8 cellular contexts compared by ENCODE assay signal in the genomic region with DNA sequence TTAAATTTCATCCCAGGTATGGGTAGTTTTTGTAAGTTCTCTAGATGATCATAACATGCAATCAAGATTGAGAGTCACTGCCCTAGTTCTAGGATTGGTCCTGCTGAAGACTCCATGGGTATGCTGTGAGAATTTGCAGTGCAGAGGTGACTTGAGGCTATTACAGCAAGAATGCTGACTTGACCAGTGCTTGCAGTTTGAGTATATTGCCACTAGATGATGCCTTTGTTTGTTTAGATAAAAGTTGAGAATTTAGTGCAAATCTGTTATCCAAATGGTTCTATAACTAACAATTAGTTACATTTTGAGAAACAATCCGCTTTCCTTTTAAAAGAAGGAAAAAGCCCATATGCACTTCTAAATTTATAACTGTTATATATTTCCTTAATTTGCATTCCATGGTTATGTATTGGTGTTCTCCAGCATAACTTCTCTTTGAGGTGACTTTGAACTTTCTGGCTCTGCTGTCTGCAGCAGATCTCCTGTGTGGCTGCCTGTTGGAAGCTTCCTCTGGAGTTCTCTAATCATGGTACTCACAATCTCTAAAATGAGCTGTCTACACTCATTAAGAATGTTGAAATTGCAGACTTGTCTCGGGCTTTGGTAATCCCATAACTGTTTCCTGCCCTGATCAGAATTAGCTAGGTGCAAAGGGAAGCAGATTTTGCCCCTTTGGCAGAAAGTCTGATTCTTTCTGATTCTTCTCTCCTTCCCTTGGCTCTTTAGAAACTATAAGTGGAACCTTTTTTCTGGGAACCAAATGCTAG. TPM values are rescaled to one million over a fixed set of nuclear protein-coding genes. Genes with fewer than 3 reads are reported as not detected.
A peak's percentile ranks its signal among the peaks of the same experiment; 100 is the strongest.
DNase-seq lines count a peak whose midpoint lies in the region; ATAC-seq, FAIRE-seq and TF ChIP-seq lines count a peak whose summit lies in the region.

No MANE protein-coding gene starts in this region.

- peaks cover 0 to 18% of the 10 kb centered on the region in 2 experiments for H3K36me3 ChIP-seq in endothelial cell of umbilical vein (ENCODE audit: control insufficient read depth in 2 of 2, extremely low read depth in 1 of 2, insufficient read depth in 2 of 2, low read length in 2 of 2)
- no peaks in the 10 kb centered on the region for H3K36me3 ChIP-seq in suprapubic skin

- H3K27me3 ChIP-seq in endothelial cell of umbilical vein (ENCODE audit: control insufficient read depth in 2 of 2, insufficient read depth in 2 of 2, low read length in 2 of 2) (no peaks in the 10 kb centered on the region), suprapubic skin (no peaks in the 10 kb centered on the region)

- POLR2A ChIA-PET in endothelial cell of umbilical vein (lab: Charles Lee) = no interaction called here

- H3K27ac Mint-ChIP-seq in activated naive CD4-positive, alpha-beta T cell treated with anti-CD3 and anti-CD28 coated beads, Interleukin-2, amount 10 ng/mL, durations not matched to agents 7 days and 5 days = peak overlapping the region; percentile 45

- no peaks in the 10 kb centered on the region for H3K4me1 Mint-ChIP-seq in activated naive CD4-positive, alpha-beta T cell treated with anti-CD3 and anti-CD28 coated beads, Interleukin-2, amount 10 ng/mL, durations not matched to agents 7 days and 5 days

- H3K4me3 ChIP-seq in endothelial cell of umbilical vein (replicated peaks in 1 of 3; ENCODE audit: insufficient read depth in 1 of 3, low read depth in 1 of 3, low read length in 3 of 3) = no peak overlapping the region
- no peak overlapping the region for H3K4me3 ChIP-seq in suprapubic skin

- H3K27ac ChIP-seq in endothelial cell of umbilical vein (ENCODE audit: insufficient read depth, low read depth, low read length) (no peak overlapping the region), suprapubic skin (no peak overlapping the region)

- H2AFZ ChIP-seq in endothelial cell of umbilical vein (ENCODE audit: low read depth, low read length) = no peak overlapping the region

- peak; percentile 64 for FAIRE-seq in endothelial cell of umbilical vein (lab: Jason Lieb, UNC)
- FAIRE-seq in GM12892 (lab: Jason Lieb, UNC) = no peak

- peak; percentile 38 to 60 for TF ChIP-seq CTCF in endothelial cell of umbilical vein (IDR thresholded peaks at IDR 0.05; ENCODE audit: extremely low read depth in 1 of 2, insufficient read depth in 1 of 2, low read depth in 1 of 2, low read length in 2 of 2)
- peak in 1 of 2 donors; percentile 25 for TF ChIP-seq CTCF in suprapubic skin (IDR thresholded peaks at IDR 0.05)

- ATAC-seq in HG02938 (IDR thresholded peaks at IDR 0.05; ENCODE audit: unreplicated experiment) = no peak

- WGBS in suprapubic skin = 77% methylated on average over 2 of the region's 2 CpGs

- H3K4me2 ChIP-seq in endothelial cell of umbilical vein (ENCODE audit: insufficient read depth, low read length) = no peak overlapping the region

- no peak overlapping the region for H3K4me3 Mint-ChIP-seq in activated naive CD4-positive, alpha-beta T cell treated with anti-CD3 and anti-CD28 coated beads, Interleukin-2, amount 10 ng/mL, durations not matched to agents 7 days and 5 days

- no TSS peak for BruUV-seq in endothelial cell of umbilical vein (replicated peaks; lab: Mats Ljungman, UMichigan)

- peaks cover 56% of the 10 kb centered on the region for H3K36me3 Mint-ChIP-seq in activated naive CD4-positive, alpha-beta T cell treated with anti-CD3 and anti-CD28 coated beads, Interleukin-2, amount 10 ng/mL, durations not matched to agents 7 days and 5 days

- TF ChIP-seq POLR2A in endothelial cell of umbilical vein (IDR thresholded peaks at IDR 0.05; ENCODE audit: low read depth, low read length) = no peak
- no peak for TF ChIP-seq POLR2A in suprapubic skin (IDR thresholded peaks at IDR 0.05)
- TF ChIP-seq POLR2A in GM12892 (IDR thresholded peaks at IDR 0.05; ENCODE audit: low read depth, low read length) = no peak

- H3K27me3 Mint-ChIP-seq in activated naive CD4-positive, alpha-beta T cell treated with anti-CD3 and anti-CD28 coated beads, Interleukin-2, amount 10 ng/mL, durations not matched to agents 7 days and 5 days = no peaks in the 10 kb centered on the region

- no peaks in the 10 kb centered on the region for H4K20me1 ChIP-seq in endothelial cell of umbilical vein (replicated peaks; ENCODE audit: control insufficient read depth, extremely low read depth, insufficient read depth, low read length)

- DNase-seq in activated naive CD4-positive, alpha-beta T cell treated with anti-CD3 and anti-CD28 coated beads, Interleukin-2, amount 10 ng/mL, durations not matched to agents 7 days and 5 days = no peak
- DNase-seq in activated naive CD4-positive, alpha-beta T cell (lab: John Stamatoyannopoulos, UW) = no peak
- DNase-seq in NCI-H1694 (lab: John Stamatoyannopoulos, UW) = peak; percentile 9
- DNase-seq in endothelial cell of umbilical vein (ENCODE audit: low read depth, low spot score) = peak; percentile 55
- DNase-seq in pulmonary artery endothelial cell (ENCODE audit: low read depth, low spot score) = peak; percentile 8
- no peak for DNase-seq in suprapubic skin (ENCODE audit: low spot score in 2 of 2)
- no peak for DNase-seq in GM12892 (ENCODE audit: insufficient read length)

- H3K9me1 ChIP-seq in endothelial cell of umbilical vein (replicated peaks; ENCODE audit: control insufficient read depth, extremely low read depth, insufficient read depth, low read length) = no peaks in the 10 kb centered on the region

- H3K79me2 ChIP-seq in endothelial cell of umbilical vein (ENCODE audit: control insufficient read depth, insufficient read depth, low read length) = peaks cover 16% of the 10 kb centered on the region

- dilution Hi-C loops in endothelial cell of umbilical vein (cut with MboI; ENCODE audit: extremely low pct_ligation_motif_present, low sequenced_read_pairs) = no loop called here

- H3K9me3 ChIP-seq in endothelial cell of umbilical vein (replicated peaks; ENCODE audit: control insufficient read depth, insufficient read depth, low read length) = no peaks in the 10 kb centered on the region
- H3K9me3 ChIP-seq in suprapubic skin = no peaks in the 10 kb centered on the region

- H3K4me1 ChIP-seq in endothelial cell of umbilical vein (ENCODE audit: control insufficient read depth, extremely low read depth, insufficient read depth, low read length) (no peaks in the 10 kb centered on the region), suprapubic skin (no peaks in the 10 kb centered on the region)

- H3K9me3 Mint-ChIP-seq in activated naive CD4-positive, alpha-beta T cell treated with anti-CD3 and anti-CD28 coated beads, Interleukin-2, amount 10 ng/mL, durations not matched to agents 7 days and 5 days = no peaks in the 10 kb centered on the region

- TF ChIP-seq EP300 in suprapubic skin (IDR thresholded peaks at IDR 0.05) = no peak

- no peak overlapping the region for H3K9ac ChIP-seq in endothelial cell of umbilical vein (replicated peaks; ENCODE audit: extremely low read depth, insufficient read depth, low read length)

- intact Hi-C loops in endothelial cell of umbilical vein (cut with micrococcal nuclease) = loop anchor here (1.0 kb wide), 1 partner anchor 132 kb away; no protein-coding TSS in a partner anchor

- CTCF ChIA-PET in activated naive CD4-positive, alpha-beta T cell treated with anti-CD3 and anti-CD28 coated beads, Interleukin-2, amount 10 ng/mL, durations not matched to agents 7 days and 5 days (lab: Charles Lee) = interaction anchor here (0.7 to 3.5 kb wide), 4 partner anchors 8 to 191 kb away, joined by 3 to 21 read pairs (median 4); no protein-coding TSS in a partner anchor
- CTCF ChIA-PET in endothelial cell of umbilical vein (lab: Charles Lee) = interaction anchor here (0.6 to 4.4 kb wide), 12 partner anchors 8 to 191 kb away, joined by 3 to 52 read pairs (median 4); no protein-coding TSS in a partner anchor

TF ChIP-seq in endothelial cell of umbilical vein, 7 proteins besides CTCF, POLR2A, EP300 and RAD21:
- TF ChIP-seq POLR2AphosphoS5 (IDR thresholded peaks at IDR 0.05; ENCODE audit: insufficient read depth, low read depth, low read length) (no peak), EZH2 (IDR thresholded peaks at IDR 0.05; ENCODE audit: borderline replicate concordance, low read depth, low read length, severe bottlenecking) (no peak), FOS (IDR thresholded peaks at IDR 0.05; ENCODE audit: borderline replicate concordance, insufficient read depth, low read length) (no peak), GATA2 (IDR thresholded peaks at IDR 0.05; ENCODE audit: insufficient read depth, insufficient read length, low read depth, low read length) (no peak)

RNA-seq across cellular contexts. Expression of a gene that starts 24.9 kb away (rescaled TPM):
- total RNA-seq in endothelial cell of umbilical vein (47.8 and 52.1 TPM in 2 replicates), pulmonary artery endothelial cell (28.6 and 49.0 TPM in 2 replicates), suprapubic skin (1 to 10 TPM; 1.8 to 3.2 (median 2.2) TPM)
- 13.5 and 19.1 TPM in 2 replicates for polyA plus RNA-seq in endothelial cell of umbilical vein
- polyA plus RNA-seq in endothelial cell of umbilical vein (2011; cell fraction: cytosol; rRNA removed) = 26.6 and 29.5 TPM in 2 replicates
- polyA plus RNA-seq in endothelial cell of umbilical vein (2011; cell fraction: nucleus; rRNA removed) = 22.8 and 40.1 TPM in 2 replicates
- polyA plus RNA-seq in endothelial cell of umbilical vein (2012) = 19.5 and 40.9 TPM in 2 replicates
- polyA minus RNA-seq in endothelial cell of umbilical vein = 15.3 and 28.2 TPM in 2 replicates
- 43.0 TPM for polyA minus RNA-seq in endothelial cell of umbilical vein (2011; cell fraction: cytosol; rRNA and poly(A)+ RNA removed)
- 18.0 and 20.4 TPM in 2 replicates for polyA minus RNA-seq in endothelial cell of umbilical vein (2011; cell fraction: nucleus; rRNA and poly(A)+ RNA removed)
- polyA plus RNA-seq in GM12892 (2012; ENCODE audit: missing spikeins) = 30.8 TPM

Comparison
In these comparisons a context has a peak if more than half of its experiments do, and no peak if none do; other contexts are left out.
1. DNase-seq: peak in NCI-H1694 (single experiment), endothelial cell of umbilical vein (single experiment) and pulmonary artery endothelial cell (single experiment); none in activated naive CD4-positive, alpha-beta T cell treated with anti-CD3 and anti-CD28 coated beads, Interleukin-2, amount 10 ng/mL, durations not matched to agents 7 days and 5 days (single experiment), activated naive CD4-positive, alpha-beta T cell (0 of 4), suprapubic skin (0 of 2) and GM12892 (single experiment).